ENCODE assay signal across 1 cellular context in the genomic region with DNA sequence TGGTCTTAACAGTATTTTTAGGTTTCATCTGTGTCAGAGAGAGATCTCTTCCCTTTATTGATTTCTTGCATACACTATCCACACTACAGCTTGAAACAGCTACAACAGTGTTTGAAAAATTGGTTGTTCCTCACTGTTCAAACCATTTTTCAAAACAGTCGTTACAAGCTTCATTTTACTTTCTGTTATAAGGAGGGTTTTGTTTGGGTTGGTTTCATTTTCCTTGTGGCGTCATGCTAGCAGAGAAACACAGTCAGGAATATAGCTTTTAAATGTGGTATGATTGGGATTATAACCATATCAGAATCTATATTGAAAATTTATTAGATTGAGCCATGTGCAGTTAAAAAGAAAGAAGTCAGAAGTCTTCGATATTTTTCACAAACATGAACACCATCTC.
TF ChIP-seq lines count a peak whose summit lies in the region.

No MANE protein-coding gene starts in this region.

TF ChIP-seq in SK-N-SH, 30 proteins besides CTCF, POLR2A, EP300 and RAD21 (continued from another document):
- TF ChIP-seq, protein P1, sequence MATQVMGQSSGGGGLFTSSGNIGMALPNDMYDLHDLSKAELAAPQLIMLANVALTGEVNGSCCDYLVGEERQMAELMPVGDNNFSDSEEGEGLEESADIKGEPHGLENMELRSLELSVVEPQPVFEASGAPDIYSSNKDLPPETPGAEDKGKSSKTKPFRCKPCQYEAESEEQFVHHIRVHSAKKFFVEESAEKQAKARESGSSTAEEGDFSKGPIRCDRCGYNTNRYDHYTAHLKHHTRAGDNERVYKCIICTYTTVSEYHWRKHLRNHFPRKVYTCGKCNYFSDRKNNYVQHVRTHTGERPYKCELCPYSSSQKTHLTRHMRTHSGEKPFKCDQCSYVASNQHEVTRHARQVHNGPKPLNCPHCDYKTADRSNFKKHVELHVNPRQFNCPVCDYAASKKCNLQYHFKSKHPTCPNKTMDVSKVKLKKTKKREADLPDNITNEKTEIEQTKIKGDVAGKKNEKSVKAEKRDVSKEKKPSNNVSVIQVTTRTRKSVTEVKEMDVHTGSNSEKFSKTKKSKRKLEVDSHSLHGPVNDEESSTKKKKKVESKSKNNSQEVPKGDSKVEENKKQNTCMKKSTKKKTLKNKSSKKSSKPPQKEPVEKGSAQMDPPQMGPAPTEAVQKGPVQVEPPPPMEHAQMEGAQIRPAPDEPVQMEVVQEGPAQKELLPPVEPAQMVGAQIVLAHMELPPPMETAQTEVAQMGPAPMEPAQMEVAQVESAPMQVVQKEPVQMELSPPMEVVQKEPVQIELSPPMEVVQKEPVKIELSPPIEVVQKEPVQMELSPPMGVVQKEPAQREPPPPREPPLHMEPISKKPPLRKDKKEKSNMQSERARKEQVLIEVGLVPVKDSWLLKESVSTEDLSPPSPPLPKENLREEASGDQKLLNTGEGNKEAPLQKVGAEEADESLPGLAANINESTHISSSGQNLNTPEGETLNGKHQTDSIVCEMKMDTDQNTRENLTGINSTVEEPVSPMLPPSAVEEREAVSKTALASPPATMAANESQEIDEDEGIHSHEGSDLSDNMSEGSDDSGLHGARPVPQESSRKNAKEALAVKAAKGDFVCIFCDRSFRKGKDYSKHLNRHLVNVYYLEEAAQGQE (IDR thresholded peaks at IDR 0.05; ENCODE audit: low read depth, low read length): no peak
- TF ChIP-seq, protein P2, sequence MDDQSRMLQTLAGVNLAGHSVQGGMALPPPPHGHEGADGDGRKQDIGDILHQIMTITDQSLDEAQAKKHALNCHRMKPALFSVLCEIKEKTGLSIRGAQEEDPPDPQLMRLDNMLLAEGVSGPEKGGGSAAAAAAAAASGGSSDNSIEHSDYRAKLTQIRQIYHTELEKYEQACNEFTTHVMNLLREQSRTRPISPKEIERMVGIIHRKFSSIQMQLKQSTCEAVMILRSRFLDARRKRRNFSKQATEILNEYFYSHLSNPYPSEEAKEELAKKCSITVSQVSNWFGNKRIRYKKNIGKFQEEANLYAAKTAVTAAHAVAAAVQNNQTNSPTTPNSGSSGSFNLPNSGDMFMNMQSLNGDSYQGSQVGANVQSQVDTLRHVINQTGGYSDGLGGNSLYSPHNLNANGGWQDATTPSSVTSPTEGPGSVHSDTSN (IDR thresholded peaks at IDR 0.05): no peak
- TF ChIP-seq, protein P3, sequence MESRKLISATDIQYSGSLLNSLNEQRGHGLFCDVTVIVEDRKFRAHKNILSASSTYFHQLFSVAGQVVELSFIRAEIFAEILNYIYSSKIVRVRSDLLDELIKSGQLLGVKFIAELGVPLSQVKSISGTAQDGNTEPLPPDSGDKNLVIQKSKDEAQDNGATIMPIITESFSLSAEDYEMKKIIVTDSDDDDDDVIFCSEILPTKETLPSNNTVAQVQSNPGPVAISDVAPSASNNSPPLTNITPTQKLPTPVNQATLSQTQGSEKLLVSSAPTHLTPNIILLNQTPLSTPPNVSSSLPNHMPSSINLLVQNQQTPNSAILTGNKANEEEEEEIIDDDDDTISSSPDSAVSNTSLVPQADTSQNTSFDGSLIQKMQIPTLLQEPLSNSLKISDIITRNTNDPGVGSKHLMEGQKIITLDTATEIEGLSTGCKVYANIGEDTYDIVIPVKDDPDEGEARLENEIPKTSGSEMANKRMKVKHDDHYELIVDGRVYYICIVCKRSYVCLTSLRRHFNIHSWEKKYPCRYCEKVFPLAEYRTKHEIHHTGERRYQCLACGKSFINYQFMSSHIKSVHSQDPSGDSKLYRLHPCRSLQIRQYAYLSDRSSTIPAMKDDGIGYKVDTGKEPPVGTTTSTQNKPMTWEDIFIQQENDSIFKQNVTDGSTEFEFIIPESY (IDR thresholded peaks at IDR 0.05; ENCODE audit: borderline replicate concordance, low read depth): no peak
- no peak for TF ChIP-seq FOXJ3 (CRISPR knock-in tag; IDR thresholded peaks at IDR 0.05)
